28 cellular contexts compared by ENCODE assay signal in the genomic region with DNA sequence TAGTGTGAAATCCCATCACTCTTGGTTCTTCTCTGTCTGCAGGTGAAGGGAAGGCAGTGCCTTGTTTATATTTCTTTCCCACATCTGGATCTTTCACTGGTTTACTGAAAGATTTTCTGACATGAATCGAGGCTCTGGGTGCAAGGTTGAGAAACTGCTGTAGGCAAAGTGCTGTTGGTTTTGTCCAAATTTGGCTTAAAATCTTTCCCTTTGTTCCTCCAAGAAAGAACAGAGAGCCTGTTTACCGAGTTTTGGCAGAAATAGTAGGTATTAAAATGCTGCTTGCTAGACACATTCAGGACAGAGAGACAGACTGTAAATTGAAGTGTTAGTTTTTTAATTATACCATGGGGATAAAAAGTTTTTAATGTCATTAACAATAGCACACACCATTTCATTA.
"Had no signal": no experiment of that assay in that cellular context is flagged by ENCODE, and none has a peak within 500 bp of the region (broad histone marks: within the 10 kb centered on the region; RNA-seq: fewer than 3 reads in every experiment).

No MANE protein-coding gene starts in this region.

- H3K9me3 ChIP-seq: SJCRH30 had no signal

- H3K4me3 ChIP-seq: K562, SJCRH30 had no signal

- H3K27ac Mint-ChIP-seq: activated CD8-positive, alpha-beta memory T cell treated with anti-CD3 and anti-CD28 coated beads, Interleukin-2, amount 10 ng/mL, durations not matched to agents 7 days and 5 days; activated naive CD4-positive, alpha-beta T cell treated with anti-CD3 and anti-CD28 coated beads for 36 hours; activated naive CD8-positive, alpha-beta T cell; activated T-helper 17 cell treated with anti-CD3 and anti-CD28 coated beads, Interleukin-2, amount 50 U/mL, for 72 hours; T-helper 2 cell treated with Interferon-gamma antibody and Interleukin-4, amounts not matched to agents 5 μg/mL and 100 μg/mL, for 36 hours had no signal

- H3K27me3 Mint-ChIP-seq: activated CD8-positive, alpha-beta memory T cell treated with anti-CD3 and anti-CD28 coated beads, Interleukin-2, amount 10 ng/mL, durations not matched to agents 7 days and 5 days; activated naive CD8-positive, alpha-beta T cell; activated T-cell treated with anti-CD3 and anti-CD28 coated beads, Interleukin-2, amount 50 U/mL, for 24 hours; activated T-helper 17 cell treated with anti-CD3 and anti-CD28 coated beads, Interleukin-2, amount 50 U/mL, for 72 hours had no signal

- ATAC-seq: activated CD4-positive, CD25-positive, alpha-beta regulatory T cell treated with anti-CD3 and anti-CD28 coated beads, Interleukin-2, amount 50 U/mL, for 24 hours; activated CD8-positive, alpha-beta memory T cell treated with anti-CD3 and anti-CD28 coated beads, Interleukin-2, amount 10 ng/mL, durations not matched to agents 7 days and 5 days; activated T-helper 17 cell treated with anti-CD3 and anti-CD28 coated beads, Interleukin-2, amount 50 U/mL, for 72 hours; K562; Panc1; SK-N-SH treated with all-trans-retinoic acid at 6 μM for 48 hours had no signal

- DNase-seq: activated CD4-positive, alpha-beta T cell treated with anti-CD3 and anti-CD28 coated beads for 4 hours; activated CD4-positive, alpha-beta T cell treated with anti-CD3 and anti-CD28 coated beads, Interleukin-2, amount 50 U/mL, for 48 hours; activated CD8-positive, alpha-beta memory T cell treated with anti-CD3 and anti-CD28 coated beads, Interleukin-2, amount 10 ng/mL, durations not matched to agents 7 days and 5 days; activated gamma-delta T cell; activated naive CD4-positive, alpha-beta T cell treated with anti-CD3 and anti-CD28 coated beads for 36 hours; activated T-cell treated with anti-CD3 and anti-CD28 coated beads, Interleukin-2, amount 50 U/mL, for 24 hours; Kasumi-1; NCI-H1048; NCI-H146; NCI-H1930; NCI-H2171; NCI-H2227 treated with DMSO at 0.1 percent for 48 hours; NCI-H446 treated with DMSO at 0.1 percent for 48 hours; NCI-H526; NCI-H82; NK-92 treated with Interleukin-12 subunit alpha and Interleukin-12 subunit beta, amount 100 ng/mL, for 24 hours; OCI-M1; Right ventricle myocardium superior; SJCRH30; SW 1271 had no signal

- H3K4me3 Mint-ChIP-seq: activated CD8-positive, alpha-beta memory T cell treated with anti-CD3 and anti-CD28 coated beads, Interleukin-2, amount 10 ng/mL, durations not matched to agents 7 days and 5 days; activated naive CD4-positive, alpha-beta T cell treated with anti-CD3 and anti-CD28 coated beads for 36 hours; activated naive CD8-positive, alpha-beta T cell; activated T-cell treated with anti-CD3 and anti-CD28 coated beads, Interleukin-2, amount 50 U/mL, for 24 hours; activated T-helper 17 cell treated with anti-CD3 and anti-CD28 coated beads, Interleukin-2, amount 50 U/mL, for 72 hours; T-helper 2 cell treated with Interferon-gamma antibody and Interleukin-4, amounts not matched to agents 5 μg/mL and 100 μg/mL, for 36 hours had no signal

- H3K9me3 Mint-ChIP-seq: activated naive CD4-positive, alpha-beta T cell treated with anti-CD3 and anti-CD28 coated beads for 36 hours; activated T-cell treated with anti-CD3 and anti-CD28 coated beads, Interleukin-2, amount 50 U/mL, for 24 hours; activated T-helper 17 cell treated with anti-CD3 and anti-CD28 coated beads, Interleukin-2, amount 50 U/mL, for 72 hours; T-helper 2 cell treated with Interferon-gamma antibody and Interleukin-4, amounts not matched to agents 5 μg/mL and 100 μg/mL, for 36 hours had no signal

- H3K4me1 Mint-ChIP-seq: activated T-helper 17 cell treated with anti-CD3 and anti-CD28 coated beads, Interleukin-2, amount 50 U/mL, for 72 hours had no signal

- H3K27me3 ChIP-seq: SJCRH30 had no signal

- H3K27ac ChIP-seq: RWPE1, SJCRH30 had no signal
